ENCODE assay signal across 8 cellular contexts in genomic region chr3:130111185-130111864, GRCh38. TPM values are rescaled to one million over a fixed set of nuclear protein-coding genes. Genes with fewer than 3 reads are reported as not detected.
DNase-seq lines count a peak whose midpoint lies in the region; ATAC-seq, FAIRE-seq and TF ChIP-seq lines count a peak whose summit lies in the region.

No MANE protein-coding gene starts in this region.

- peak overlapping the region; percentile 33 to 98 (median 77) for H3K4me3 ChIP-seq in heart left ventricle
- H3K4me3 ChIP-seq in upper lobe of right lung, result peak overlapping the region; percentile 78

- DNase-seq in GM12891 (ENCODE audit: insufficient read length, low spot score) (peak; percentile 73), NCI-H1436 (lab: John Stamatoyannopoulos, UW) (peak; percentile 99), SW480 (ENCODE audit: low spot score) (peak; percentile 96), amniotic epithelial cell (ENCODE audit: low read depth) (peak; percentile 98), heart left ventricle (peak; percentile 99 to 100 (median 99)), posterior cingulate gyrus (peak; percentile 95 to 100 (median 98)), upper lobe of right lung (peak; percentile 100)

- peak overlapping the region in 11 of 12 donors; percentile 17 to 90 (median 78) for H3K27ac ChIP-seq in heart left ventricle
- H3K27ac ChIP-seq in upper lobe of right lung, result peak overlapping the region; percentile 65

- H3K36me3 ChIP-seq in heart left ventricle (no peaks in the 10 kb centered on the region), upper lobe of right lung (no peaks in the 10 kb centered on the region)

- intact Hi-C loops in heart left ventricle (cut with DNase I), result no loop called here
- intact Hi-C loops in posterior cingulate gyrus (cut with DNase I), result no loop called here
- intact Hi-C loops in upper lobe of right lung (cut with DNase I), result no loop called here

- peaks cover 0 to 17% (median 4%) of the 10 kb centered on the region in 12 donors for H3K4me1 ChIP-seq in heart left ventricle
- peaks cover 6% of the 10 kb centered on the region for H3K4me1 ChIP-seq in upper lobe of right lung

- TF ChIP-seq POLR2A in GM12891 (IDR thresholded peaks at IDR 0.05; ENCODE audit: low read depth, low read length) (no peak), heart left ventricle (IDR thresholded peaks at IDR 0.05) (peak in 1 of 2 donors; percentile 29)

- FAIRE-seq in GM12891 (lab: Jason Lieb, UNC), result peak; percentile 35

- no peaks in the 10 kb centered on the region for H3K9me3 ChIP-seq in heart left ventricle
- no peaks in the 10 kb centered on the region for H3K9me3 ChIP-seq in upper lobe of right lung

- H3K27me3 ChIP-seq in heart left ventricle (no peaks in the 10 kb centered on the region), upper lobe of right lung (no peaks in the 10 kb centered on the region)

- WGBS in heart left ventricle, 4 donors, result 1% methylated on average over 28 to 54 of the region's 54 CpGs

- peak; percentile 100 for ATAC-seq in HG02840 (IDR thresholded peaks at IDR 0.05; ENCODE audit: low FRiP score, unreplicated experiment)
- ATAC-seq in heart left ventricle, result peak; percentile 100
- ATAC-seq in upper lobe of right lung, result peak; percentile 100

- TF ChIP-seq CTCF in heart left ventricle (IDR thresholded peaks at IDR 0.05) (no peak), upper lobe of right lung (IDR thresholded peaks at IDR 0.05) (no peak)

TF ChIP-seq in GM12891, 5 proteins besides CTCF, POLR2A, EP300 and RAD21:
- TF ChIP-seq PAX5 (IDR thresholded peaks at IDR 0.05; ENCODE audit: insufficient read depth, low read length, severe bottlenecking) (no peak), TAF1 (IDR thresholded peaks at IDR 0.05; ENCODE audit: low read depth, low read length) (peak; percentile 57; the same call in 1 of the 2 replicates)

RNA-seq across cellular contexts. Expression of gene ALG1L2, which starts 29.7 kb away (rescaled TPM):
- not detected for polyA plus RNA-seq in GM12891 (2012; ENCODE audit: low read depth, missing spikeins)
- total RNA-seq in heart left ventricle (under 1 TPM in 2 of 9 donors, not detected in 7; 0.38 to 0.45 TPM), upper lobe of right lung (1.5 TPM)
- not detected for polyA plus RNA-seq in heart left ventricle

Comparison
In these comparisons a context has a peak if more than half of its experiments do, and no peak if none do; other contexts are left out.
1. Peak in every context shown above with its lines: DNase-seq, ATAC-seq, H3K4me3 ChIP-seq and H3K27ac ChIP-seq.